20 cellular contexts compared by ENCODE assay signal in genomic region chr2:172298009-172298408, GRCh38.
DNase-seq lines count a peak whose midpoint lies in the region; TF ChIP-seq lines count a peak whose summit lies in the region.
"Had no signal": no experiment of that assay in that cellular context is flagged by ENCODE, and none has a peak within 500 bp of the region (broad histone marks: within the 10 kb centered on the region; RNA-seq: fewer than 3 reads in every experiment).

No MANE protein-coding gene starts in this region.

- H3K9ac ChIP-seq in BLaER1 (no peak overlapping the region), neural cell (ENCODE audit: low read length) (peak overlapping the region; percentile 29)
- no peak overlapping the region for H3K9ac ChIP-seq in BLaER1 treated with 17β-estradiol and CSF1 and Interleukin-3, amounts not matched to agents 10 nM and 100 nM

- no peaks in the 10 kb centered on the region for H3K79me2 ChIP-seq in neural cell (replicated peaks; ENCODE audit: insufficient read depth, low read length)

- no peak overlapping the region for H2AFZ ChIP-seq in neural cell (ENCODE audit: low read depth, low read length)

- no peak for TF ChIP-seq CTCF in neural cell (IDR thresholded peaks at IDR 0.05; ENCODE audit: poor library complexity, severe bottlenecking)
- no peak for TF ChIP-seq CTCF in lower leg skin (IDR thresholded peaks at IDR 0.05)

- no peaks in the 10 kb centered on the region for H3K27me3 ChIP-seq in BLaER1
- no peaks in the 10 kb centered on the region for H3K27me3 ChIP-seq in BLaER1 treated with 17β-estradiol and CSF1 and Interleukin-3, amounts not matched to agents 10 nM and 100 nM
- H3K27me3 ChIP-seq in neural cell (ENCODE audit: insufficient read depth, low read depth, low read length), result no peaks in the 10 kb centered on the region
- H3K27me3 ChIP-seq: BE2C had no signal

- no peaks in the 10 kb centered on the region for H3F3A ChIP-seq in neural cell (ENCODE audit: insufficient read depth, low read length, poor library complexity, severe bottlenecking)

- peak; percentile 63 for TF ChIP-seq EP300 in neural cell (conservative IDR thresholded peaks at IDR 0.05; ENCODE audit: poor library complexity, severe bottlenecking)

- no peak for TF ChIP-seq POLR2A in lower leg skin (IDR thresholded peaks at IDR 0.05)

- H3K36me3 ChIP-seq in BLaER1, result no peaks in the 10 kb centered on the region
- no peaks in the 10 kb centered on the region for H3K36me3 ChIP-seq in BLaER1 treated with 17β-estradiol and CSF1 and Interleukin-3, amounts not matched to agents 10 nM and 100 nM
- H3K36me3 ChIP-seq in neural cell (ENCODE audit: insufficient read depth, low read length), result no peaks in the 10 kb centered on the region
- H3K36me3 ChIP-seq: BE2C had no signal

- WGBS in lower leg skin, 2 donors, result 58 to 80% methylated on average over 4 of the region's 4 CpGs

- H3K9me3 ChIP-seq in BLaER1, result no peaks in the 10 kb centered on the region; the same call in 1 of the 2 replicates
- peaks cover 0 to 7% (median 0%) of the 10 kb centered on the region in 11 experiments; a peak in 3 of 22 replicates for H3K9me3 ChIP-seq in BLaER1 treated with 17β-estradiol and CSF1 and Interleukin-3, amounts not matched to agents 10 nM and 100 nM (replicated peaks in 1 of 11)
- no peaks in the 10 kb centered on the region for H3K9me3 ChIP-seq in neural cell (ENCODE audit: low read length)
- H3K9me3 ChIP-seq: BE2C had no signal

- peak overlapping the region; percentile 27; the same call in 1 of the 2 replicates for H3K4me2 ChIP-seq in BLaER1
- H3K4me2 ChIP-seq in BLaER1 treated with 17β-estradiol and CSF1 and Interleukin-3, amounts not matched to agents 10 nM and 100 nM, result peak overlapping the region in 7 of 11 experiments; percentile 16 to 48 (median 23); a peak in 10 of 22 replicates
- H3K4me2 ChIP-seq in neural cell (ENCODE audit: low read length), result peak overlapping the region; percentile 1

- intact Hi-C loops in lower leg skin (cut with DNase I; ENCODE audit: low total_unique reads), result no loop called here

- peaks cover 29% of the 10 kb centered on the region for H3K4me1 ChIP-seq in BLaER1
- peaks cover 19 to 27% (median 25%) of the 10 kb centered on the region in 10 experiments for H3K4me1 ChIP-seq in BLaER1 treated with 17β-estradiol and CSF1 and Interleukin-3, amounts not matched to agents 10 nM and 100 nM
- H3K4me1 ChIP-seq: BE2C had no signal

- H3K9me2 ChIP-seq in neural cell (ENCODE audit: insufficient read depth, low read length), result no peaks in the 10 kb centered on the region

- DNase-seq in NCI-H524 (lab: John Stamatoyannopoulos, UW) (peak; percentile 53 to 61), HuH-7 (ENCODE audit: low spot score) (no peak), lower leg skin (ENCODE audit: low spot score in 2 of 2) (no peak), NCI-H1092 treated with DMSO at 0.1 percent for 48 hours (lab: John Stamatoyannopoulos, UW) (no peak)
- DNase-seq: ACHN; BE2C; CD4-positive, alpha-beta memory T cell; DMS 273 treated with DMSO at 0.1 percent for 48 hours; DMS53; DND-41; EL; GOT3; H7; HFFc6; IMR-90 had no signal

- no peak overlapping the region for H3K4me3 ChIP-seq in BLaER1
- no peak overlapping the region for H3K4me3 ChIP-seq in BLaER1 treated with 17β-estradiol and CSF1 and Interleukin-3, amounts not matched to agents 10 nM and 100 nM
- H3K4me3 ChIP-seq in neural cell (ENCODE audit: low read length), result peak overlapping the region; percentile 33
- no peak overlapping the region for H3K4me3 ChIP-seq in lower leg skin (ENCODE audit: low read depth, poor library complexity, severe bottlenecking)
- H3K4me3 ChIP-seq: GM12878 had no signal

- H4K20me1 ChIP-seq in BLaER1 (no peaks in the 10 kb centered on the region), neural cell (ENCODE audit: insufficient read depth) (no peaks in the 10 kb centered on the region)
- no peaks in the 10 kb centered on the region for H4K20me1 ChIP-seq in BLaER1 treated with 17β-estradiol and CSF1 and Interleukin-3, amounts not matched to agents 10 nM and 100 nM

- H3K27ac ChIP-seq in BLaER1, result no peak overlapping the region
- no peak overlapping the region for H3K27ac ChIP-seq in BLaER1 treated with 17β-estradiol and CSF1 and Interleukin-3, amounts not matched to agents 10 nM and 100 nM
- H3K27ac ChIP-seq in neural cell (ENCODE audit: low read length), result peak overlapping the region; percentile 32
- H3K27ac ChIP-seq: HL-60 had no signal

- TF ChIP-seq RAD21 in neural cell (conservative IDR thresholded peaks at IDR 0.05), result no peak

TF ChIP-seq in neural cell, 6 proteins besides CTCF, POLR2A, EP300 and RAD21:
- TF ChIP-seq REST (IDR thresholded peaks at IDR 0.05; ENCODE audit: borderline replicate concordance) (peak; percentile 86), POLR2AphosphoS5 (IDR thresholded peaks at IDR 0.05) (no peak)

Comparison
In these comparisons a context has a peak if more than half of its experiments do, and no peak if none do; other contexts are left out.
1. DNase-seq: peak in NCI-H524 (2 of 2); none in HuH-7 (single experiment), lower leg skin (0 of 2) and NCI-H1092 treated with DMSO at 0.1 percent for 48 hours (single experiment).
2. Peak in every context shown above with its lines, with median percentiles within 50 percentile points of each other: H3K4me2 ChIP-seq.